Comparison of ENCODE assay signal across 23 cellular contexts in genomic region chr18:41613210-41613609, GRCh38.
DNase-seq lines count a peak whose midpoint lies in the region; ATAC-seq and TF ChIP-seq lines count a peak whose summit lies in the region.
"Had no signal": no experiment of that assay in that cellular context is flagged by ENCODE, and none has a peak within 500 bp of the region (broad histone marks: within the 10 kb centered on the region; RNA-seq: fewer than 3 reads in every experiment).

No MANE protein-coding gene starts in this region.

- H3K4me3 Mint-ChIP-seq in glutamatergic neuron (ENCODE audit: unreplicated experiment): no peak overlapping the region
- H3K4me3 Mint-ChIP-seq: CD14-positive monocyte; CD4-positive, alpha-beta T cell; CD8-positive, alpha-beta memory T cell; GM23338; HFFc6 had no signal

- H3K27ac Mint-ChIP-seq in glutamatergic neuron (ENCODE audit: unreplicated experiment): peak overlapping the region; percentile 40
- H3K27ac Mint-ChIP-seq: CD14-positive monocyte; CD4-positive, alpha-beta T cell; CD8-positive, alpha-beta memory T cell; GM23338; HFFc6 had no signal

- DNase-seq in Right ventricle myocardium inferior (ENCODE audit: missing footprints): no peak
- DNase-seq in Right ventricle myocardium superior: no peak
- peak; percentile 48 for DNase-seq in Jurkat, Clone E6-1 (ENCODE audit: low read depth, low spot score)
- DNase-seq in SK-N-DZ (ENCODE audit: low spot score): peak; percentile 79
- DNase-seq in glutamatergic neuron: no peak
- no peak for DNase-seq in DMS153 (lab: John Stamatoyannopoulos, UW)
- DNase-seq in H4 (ENCODE audit: low spot score): no peak
- DNase-seq: 8988T; ACHN; AML-193; BE2C; CD4-positive, alpha-beta T cell; CD8-positive, alpha-beta memory T cell; DMS 273 treated with DMSO at 0.1 percent for 48 hours; DMS53; DMS79 treated with DMSO at 0.1 percent for 48 hours; GF-D8; HFFc6 had no signal

- peak; percentile 48 for ATAC-seq in Right ventricle myocardium inferior
- no peak for ATAC-seq in Right ventricle myocardium superior (ENCODE audit: poor library complexity)
- ATAC-seq: A549, GM23338 had no signal

- no peaks in the 10 kb centered on the region for H3K36me3 Mint-ChIP-seq in glutamatergic neuron (ENCODE audit: unreplicated experiment)
- H3K36me3 Mint-ChIP-seq: CD14-positive monocyte; CD8-positive, alpha-beta memory T cell had no signal

- no peak for TF ChIP-seq CTCF in glutamatergic neuron (IDR thresholded peaks at IDR 0.05; ENCODE audit: partially characterized antibody, unreplicated experiment)

- H3K4me3 ChIP-seq in Jurkat, Clone E6-1 (ENCODE audit: low read length): no peak overlapping the region
- H3K4me3 ChIP-seq: A549; BLaER1 treated with 17β-estradiol and CSF1 and Interleukin-3, amounts not matched to agents 10 nM and 100 nM; GM23338; HAP-1 had no signal

- intact Hi-C loops in Right ventricle myocardium inferior (cut with DNase I): no loop called here
- intact Hi-C loops in Right ventricle myocardium superior (cut with DNase I): no loop called here

- H3K9me3 Mint-ChIP-seq in glutamatergic neuron (ENCODE audit: unreplicated experiment): no peaks in the 10 kb centered on the region

- no peaks in the 10 kb centered on the region for H3K27me3 Mint-ChIP-seq in glutamatergic neuron (ENCODE audit: unreplicated experiment)
- H3K27me3 Mint-ChIP-seq: CD4-positive, alpha-beta T cell; CD8-positive, alpha-beta memory T cell had no signal

- H3K4me1 Mint-ChIP-seq in glutamatergic neuron (ENCODE audit: low read depth, unreplicated experiment): peaks cover 8% of the 10 kb centered on the region
- H3K4me1 Mint-ChIP-seq: CD14-positive monocyte; CD8-positive, alpha-beta memory T cell; GM23338 had no signal

Comparison
In these comparisons a context has a peak if more than half of its experiments do, and no peak if none do; other contexts are left out.
1. DNase-seq: peak in Jurkat, Clone E6-1 (single experiment) and SK-N-DZ (single experiment); none in Right ventricle myocardium inferior (single experiment), Right ventricle myocardium superior (single experiment), glutamatergic neuron (single experiment), DMS153 (single experiment) and H4 (single experiment).